14 cellular contexts compared by ENCODE assay signal in genomic region chr19:28841531-28841930, GRCh38.
"Had no signal": no experiment of that assay in that cellular context is flagged by ENCODE, and none has a peak within 500 bp of the region (broad histone marks: within the 10 kb centered on the region; RNA-seq: fewer than 3 reads in every experiment).

No MANE protein-coding gene starts in this region.

- H3K27ac Mint-ChIP-seq: naive thymus-derived CD4-positive, alpha-beta T cell had no signal

- H3K36me3 Mint-ChIP-seq: naive thymus-derived CD4-positive, alpha-beta T cell had no signal

- DNase-seq: dorsolateral prefrontal cortex; effector CD8-positive, alpha-beta T cell; foreskin melanocyte; heart left ventricle; hippocampal formation; left colon; naive thymus-derived CD4-positive, alpha-beta T cell; posterior cingulate gyrus; small intestine; stimulated activated CD4-positive, alpha-beta T cell treated with anti-CD3 and anti-CD28 coated beads, Interleukin-12 subunit alpha, Interleukin-12 subunit beta, amount 100 ng/mL, for 4 hours; stimulated activated naive CD8-positive, alpha-beta T cell treated with anti-CD3 and anti-CD28 coated beads, Interleukin-15, Interleukin-2, amounts not matched to agents 100 U/mL and 50 U/mL, for 24 hours; tibial artery; upper lobe of left lung; uterus had no signal

- H3K4me3 Mint-ChIP-seq: naive thymus-derived CD4-positive, alpha-beta T cell had no signal

- ATAC-seq: heart left ventricle; left colon; naive thymus-derived CD4-positive, alpha-beta T cell; stimulated activated naive CD8-positive, alpha-beta T cell treated with anti-CD3 and anti-CD28 coated beads, Interleukin-15, Interleukin-2, amounts not matched to agents 100 U/mL and 50 U/mL, for 24 hours had no signal
